8 cellular contexts compared by ENCODE assay signal in the genomic region with DNA sequence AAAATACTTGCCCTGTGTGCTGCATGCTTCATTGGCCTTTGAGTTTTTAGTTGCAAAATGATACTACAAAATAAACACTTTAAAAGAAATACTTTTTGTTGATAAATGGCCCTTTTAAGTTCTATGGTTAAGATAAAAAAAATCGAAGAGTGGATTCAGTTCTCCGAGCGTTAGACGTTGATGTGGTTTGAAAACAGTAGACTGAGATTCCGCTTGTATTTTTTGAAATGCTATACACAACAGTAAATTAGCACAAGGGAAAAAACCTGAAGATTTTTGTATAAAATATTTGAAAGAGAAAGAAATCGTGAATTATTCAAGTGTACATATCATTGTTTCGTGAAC. TPM values are rescaled to one million over a fixed set of nuclear protein-coding genes. Genes with fewer than 3 reads are reported as not detected.
DNase-seq lines count a peak whose midpoint lies in the region; ATAC-seq and TF ChIP-seq lines count a peak whose summit lies in the region.

No MANE protein-coding gene starts in this region.

- ATAC-seq in GM19328 (IDR thresholded peaks at IDR 0.05; ENCODE audit: unreplicated experiment) = no peak

- TF ChIP-seq CTCF in A673 (conservative IDR thresholded peaks at IDR 0.05; ENCODE audit: low read depth, low read length) (no peak), cardiac fibroblast (IDR thresholded peaks at IDR 0.05; ENCODE audit: low read depth, low read length) (no peak)

- H3K36me3 ChIP-seq in A673 (ENCODE audit: insufficient read depth, low read length, poor library complexity, severe bottlenecking) = no peaks in the 10 kb centered on the region
- no peaks in the 10 kb centered on the region for H3K36me3 ChIP-seq in HUES64 (ENCODE audit: insufficient read depth, low read length)
- peaks cover 0 to 4% of the 10 kb centered on the region in 2 donors for H3K36me3 ChIP-seq in muscle layer of duodenum (ENCODE audit: control insufficient read depth in 1 of 2, insufficient read depth in 2 of 2, low read length in 2 of 2)

- H3K4me1 ChIP-seq in A673 (ENCODE audit: insufficient read depth, low read length, poor library complexity, severe bottlenecking) = peaks cover 13% of the 10 kb centered on the region
- H3K4me1 ChIP-seq in HUES64 (ENCODE audit: insufficient read depth, low read length) = peaks cover 26% of the 10 kb centered on the region
- peaks cover 6 to 14% of the 10 kb centered on the region in 2 donors for H3K4me1 ChIP-seq in muscle layer of duodenum (ENCODE audit: control insufficient read depth in 1 of 2, insufficient read depth in 2 of 2, low read length in 2 of 2)

- intact Hi-C loops in A673 (cut with micrococcal nuclease; ENCODE audit: unreplicated experiment) = loop anchor here (5.0 to 10.0 kb wide), 2 partner anchors 85 to 133 kb away; no protein-coding TSS in a partner anchor

- H3K9ac ChIP-seq in HUES64 (ENCODE audit: low read depth, low read length) = peak overlapping the region; percentile 66; the same call in 1 of the 2 replicates

- H3K9me3 ChIP-seq in A673 (ENCODE audit: low read depth, low read length, poor library complexity, severe bottlenecking) (no peaks in the 10 kb centered on the region), HUES64 (ENCODE audit: insufficient read depth, low read depth, low read length) (no peaks in the 10 kb centered on the region), muscle layer of duodenum (ENCODE audit: control insufficient read depth in 1 of 2, low read length in 2 of 2) (no peaks in the 10 kb centered on the region)

- TSS peak; percentile 35 for BruUV-seq in A673 (replicated peaks; lab: Mats Ljungman, UMichigan)

- CTCF ChIA-PET in A673 (lab: Charles Lee) = no interaction called here

- H3K27ac ChIP-seq in A673 (ENCODE audit: low read depth, low read length, poor library complexity, severe bottlenecking) (no peak overlapping the region), HUES64 (ENCODE audit: low read depth, low read length) (no peak overlapping the region), muscle layer of duodenum (ENCODE audit: low read length) (peak overlapping the region; percentile 76)

- DNase-seq in A673 (ENCODE audit: low spot score) (no peak), cardiac fibroblast (ENCODE audit: low read depth in 2 of 2) (no peak), NCI-H2029 (lab: John Stamatoyannopoulos, UW) (no peak), inferior parietal cortex (ENCODE audit: extremely low spot score) (no peak), NCI-H774 (lab: John Stamatoyannopoulos, UW) (no peak)

- POLR2A ChIA-PET in A673 (lab: Charles Lee; ENCODE audit: low non-redundant PET) = no interaction called here

- 30% methylated on average over 7 of the region's 7 CpGs for WGBS in HUES64

- H3K27me3 ChIP-seq in A673 (replicated peaks; ENCODE audit: insufficient read depth, low read depth, low read length, poor library complexity) (no peaks in the 10 kb centered on the region), HUES64 (ENCODE audit: insufficient read depth, low read length) (no peaks in the 10 kb centered on the region), muscle layer of duodenum (ENCODE audit: low read depth, low read length) (no peaks in the 10 kb centered on the region)

- H3K4me3 ChIP-seq in A673 (ENCODE audit: low read depth, low read length, poor library complexity, severe bottlenecking) = peak overlapping the region; percentile 69
- peak overlapping the region; percentile 83 for H3K4me3 ChIP-seq in HUES64 (ENCODE audit: low read length)
- H3K4me3 ChIP-seq in cardiac fibroblast (replicated peaks in 1 of 2; ENCODE audit: low read depth in 2 of 2, low read length in 2 of 2) = peak overlapping the region; percentile 65 to 80
- peak overlapping the region; percentile 82 to 91 for H3K4me3 ChIP-seq in muscle layer of duodenum (ENCODE audit: low read depth in 1 of 2, low read length in 2 of 2)

RNA-seq across cellular contexts. Expression of gene BMP2K, which starts 1.4 kb away (rescaled TPM):
- 13.2 and 14.3 TPM in 2 replicates for total RNA-seq in A673 (2021)
- polyA plus RNA-seq in HUES64 (2013, experiment 1 of 2) = 16.4 TPM
- 15.3 TPM for polyA plus RNA-seq in HUES64 (2013, experiment 2 of 2)
